ENCODE assay signal across 12 cellular contexts in the genomic region with DNA sequence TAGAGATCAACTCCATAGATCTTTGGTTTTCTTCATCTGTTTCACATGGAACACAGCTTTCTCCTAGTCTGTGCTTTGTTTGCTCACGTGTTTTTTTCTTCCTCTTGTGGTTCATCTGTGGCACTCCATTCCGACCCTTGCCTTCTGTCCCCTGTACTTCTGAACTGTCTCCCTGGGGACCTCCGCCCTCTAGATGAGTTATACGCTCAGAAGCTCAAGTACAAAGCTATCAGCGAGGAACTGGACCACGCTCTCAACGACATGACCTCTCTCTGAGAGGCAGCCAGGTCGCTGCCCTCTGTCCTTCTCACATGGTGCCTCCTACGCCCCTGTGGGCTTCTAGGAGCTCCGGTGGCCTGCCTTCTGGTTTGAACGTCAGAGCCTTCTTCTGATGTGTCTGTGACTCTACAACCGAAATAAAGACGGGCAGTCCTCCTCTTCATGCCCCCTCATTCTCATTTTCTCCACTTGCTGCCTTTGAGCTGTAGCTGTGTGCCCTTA. TPM values are rescaled to one million over a fixed set of nuclear protein-coding genes. Genes with fewer than 3 reads are reported as not detected.
A peak's percentile ranks its signal among the peaks of the same experiment; 100 is the strongest.
DNase-seq lines count a peak whose midpoint lies in the region; ATAC-seq, FAIRE-seq and TF ChIP-seq lines count a peak whose summit lies in the region.
"Had no signal": no experiment of that assay in that cellular context is flagged by ENCODE, and none has a peak within 500 bp of the region (broad histone marks: within the 10 kb centered on the region; RNA-seq: fewer than 3 reads in every experiment).

No MANE protein-coding gene starts in this region.

- peak overlapping the region in 4 of 10 donors; percentile 29 to 52 (median 37) for H3K27ac ChIP-seq in heart right ventricle
- peak overlapping the region; percentile 25 to 61 for H3K27ac ChIP-seq in small intestine (ENCODE audit: low read depth in 1 of 2, low read length in 1 of 2)

- peaks cover 0 to 14% (median 0%) of the 10 kb centered on the region in 9 donors for H3K4me1 ChIP-seq in heart right ventricle
- no peaks in the 10 kb centered on the region for H3K4me1 ChIP-seq in small intestine (ENCODE audit: control insufficient read depth in 2 of 2, insufficient read depth in 1 of 2, low read depth in 1 of 2, low read length in 1 of 2)

- TF ChIP-seq POLR2A in GM12891 (IDR thresholded peaks at IDR 0.05; ENCODE audit: low read depth, low read length), result no peak

- peaks cover 26% of the 10 kb centered on the region for H3K4me1 Mint-ChIP-seq in activated CD4-positive, alpha-beta memory T cell treated with anti-CD3 and anti-CD28 coated beads for 36 hours (ENCODE audit: low read depth)

- H3K9me3 Mint-ChIP-seq in activated CD4-positive, alpha-beta memory T cell treated with anti-CD3 and anti-CD28 coated beads for 36 hours, result no peaks in the 10 kb centered on the region

- 71 to 73% methylated on average over 13 of the region's 13 CpGs for WGBS in heart right ventricle, 2 donors
- 73 to 82% (median 81%) methylated on average over 13 of the region's 13 CpGs for WGBS in small intestine, 3 donors

- peak in 7 of 8 donors; percentile 29 to 69 (median 44) for ATAC-seq in heart right ventricle
- no peak for ATAC-seq in HG03457 (IDR thresholded peaks at IDR 0.05; ENCODE audit: unreplicated experiment)

- no peak for TF ChIP-seq CTCF in heart right ventricle (IDR thresholded peaks at IDR 0.05)

- FAIRE-seq in GM12891 (lab: Jason Lieb, UNC) (no peak), small intestine (lab: Jason Lieb, UNC) (no peak)
- FAIRE-seq: islet of Langerhans had no signal

- H3K4me3 Mint-ChIP-seq in activated CD4-positive, alpha-beta memory T cell treated with anti-CD3 and anti-CD28 coated beads for 36 hours, result no peak overlapping the region

- no peaks in the 10 kb centered on the region for H3K9me3 ChIP-seq in heart right ventricle
- no peaks in the 10 kb centered on the region for H3K9me3 ChIP-seq in small intestine (ENCODE audit: control insufficient read depth, low read depth)
- H3K9me3 ChIP-seq: vagina had no signal

- peaks cover 71% of the 10 kb centered on the region for H3K36me3 Mint-ChIP-seq in activated CD4-positive, alpha-beta memory T cell treated with anti-CD3 and anti-CD28 coated beads for 36 hours

- no peak overlapping the region for H3K4me3 ChIP-seq in heart right ventricle
- H3K4me3 ChIP-seq in small intestine (ENCODE audit: low read depth in 1 of 2, low read length in 2 of 2), result no peak overlapping the region
- H3K4me3 ChIP-seq: vagina had no signal

- DNase-seq in GM12891 (ENCODE audit: insufficient read length, low spot score) (no peak), heart right ventricle (peak in 1 of 2 donors; percentile 29), small intestine (no peak), NCI-H1436 (lab: John Stamatoyannopoulos, UW) (no peak), GM19240 (ENCODE audit: insufficient read length, low spot score) (no peak), DMS153 treated with DMSO at 0.1 percent for 48 hours (lab: John Stamatoyannopoulos, UW; ENCODE audit: unreplicated experiment) (no peak)
- peak; percentile 44 for DNase-seq in activated CD4-positive, alpha-beta memory T cell treated with anti-CD3 and anti-CD28 coated beads for 36 hours
- DNase-seq: NCI-H1092 treated with DMSO at 0.1 percent for 48 hours had no signal

- CTCF ChIA-PET in activated CD4-positive, alpha-beta memory T cell treated with anti-CD3 and anti-CD28 coated beads for 36 hours (lab: Charles Lee), result interaction anchor here (0.6 to 2.8 kb wide), 10 partner anchors 9 to 90 kb away, joined by 3 to 19 read pairs (median 4); a partner anchor contains a TSS

- intact Hi-C loops in activated CD4-positive, alpha-beta memory T cell treated with anti-CD3 and anti-CD28 coated beads for 36 hours (cut with micrococcal nuclease), result no loop called here
- intact Hi-C loops in heart right ventricle (cut with DNase I), result no loop called here

- H3K27me3 ChIP-seq in heart right ventricle, result no peaks in the 10 kb centered on the region
- H3K27me3 ChIP-seq in small intestine (ENCODE audit: control insufficient read depth in 2 of 2, insufficient read depth in 2 of 2, low read length in 2 of 2), result no peaks in the 10 kb centered on the region
- H3K27me3 ChIP-seq: vagina had no signal

- H3K36me3 ChIP-seq in heart right ventricle, result peaks cover 0 to 100% (median 75%) of the 10 kb centered on the region in 9 donors
- H3K36me3 ChIP-seq in small intestine (ENCODE audit: control insufficient read depth in 2 of 2, insufficient read depth in 2 of 2, low read length in 2 of 2), result peaks cover 20 to 27% of the 10 kb centered on the region in 2 donors

- POLR2A ChIA-PET in activated CD4-positive, alpha-beta memory T cell treated with anti-CD3 and anti-CD28 coated beads for 36 hours (lab: Charles Lee), result interaction anchor here (0.7 to 1.9 kb wide), 8 partner anchors 9 to 25 kb away, joined by 3 to 11 read pairs (median 4); no protein-coding TSS in a partner anchor

- H3K27me3 Mint-ChIP-seq in activated CD4-positive, alpha-beta memory T cell treated with anti-CD3 and anti-CD28 coated beads for 36 hours, result no peaks in the 10 kb centered on the region

- peak overlapping the region; percentile 84 for H3K27ac Mint-ChIP-seq in activated CD4-positive, alpha-beta memory T cell treated with anti-CD3 and anti-CD28 coated beads for 36 hours

TF ChIP-seq in GM12891, 5 proteins besides CTCF, POLR2A, EP300 and RAD21:
- TF ChIP-seq PAX5 (IDR thresholded peaks at IDR 0.05; ENCODE audit: insufficient read depth, low read length, severe bottlenecking) (no peak), POLR2AphosphoS5 (IDR thresholded peaks at IDR 0.05; ENCODE audit: low read depth, low read length) (peak; percentile 8; the same call in 1 of the 2 replicates), TAF1 (IDR thresholded peaks at IDR 0.05; ENCODE audit: low read depth, low read length) (no peak), POU2F2 (IDR thresholded peaks at IDR 0.05; ENCODE audit: low read depth, low read length) (no peak), SPI1 (IDR thresholded peaks at IDR 0.05; ENCODE audit: low read depth, low read length) (no peak)

RNA-seq across cellular contexts. Expression of a gene that starts 16.6 kb away (rescaled TPM):
- 118 TPM for polyA plus RNA-seq in GM12891 (2012; ENCODE audit: low read depth, missing spikeins)
- 100 to 1,000 TPM; 146 to 154 TPM for total RNA-seq in activated CD4-positive, alpha-beta memory T cell treated with anti-CD3 and anti-CD28 coated beads for 36 hours
- 10 to 100 TPM; 16.4 to 47.4 (median 21.0) TPM for total RNA-seq in heart right ventricle
- polyA plus RNA-seq in heart right ventricle (10 to 100 TPM; 12.1 to 20.6 TPM), small intestine (100 to 1,000 TPM in 1 of 3 donors, 10 to 100 TPM in 2; 58.0 to 107 (median 82.7) TPM)

RNA-seq across cellular contexts. Expression of a gene that starts 18.8 kb away (rescaled TPM):
- polyA plus RNA-seq in GM12891 (2012; ENCODE audit: low read depth, missing spikeins), result 247 TPM
- total RNA-seq in activated CD4-positive, alpha-beta memory T cell treated with anti-CD3 and anti-CD28 coated beads for 36 hours, result 100 to 1,000 TPM; 497 to 515 TPM
- total RNA-seq in heart right ventricle, result 100 to 1,000 TPM in 2 of 10 donors, 10 to 100 TPM in 8; 52.0 to 231 (median 72.5) TPM
- polyA plus RNA-seq in heart right ventricle (100 to 1,000 TPM; 121 to 195 TPM), small intestine (100 to 1,000 TPM; 135 to 238 (median 152) TPM)

RNA-seq across cellular contexts. Expression of a gene that starts 48.4 kb away (rescaled TPM):
- polyA plus RNA-seq in GM12891 (2012; ENCODE audit: low read depth, missing spikeins), result 75.2 TPM
- 10 to 100 TPM; 23.6 to 26.1 TPM for total RNA-seq in activated CD4-positive, alpha-beta memory T cell treated with anti-CD3 and anti-CD28 coated beads for 36 hours
- 1 to 10 TPM in 3 of 10 donors, under 1 TPM in 5, not detected in 2; 0.16 to 2.0 (median 0.56) TPM for total RNA-seq in heart right ventricle
- polyA plus RNA-seq in heart right ventricle, result under 1 TPM; 0.19 to 0.51 TPM
- polyA plus RNA-seq in small intestine, result 10 to 100 TPM; 14.8 to 31.3 (median 22.7) TPM
- total RNA-seq: RPMI7951 had no signal

Comparison
In these comparisons a context has a peak if more than half of its experiments do, and no peak if none do; other contexts are left out.
1. RNA of a gene that starts 48.4 kb away (total RNA-seq): 23.6 to 26.1 TPM in activated CD4-positive, alpha-beta memory T cell treated with anti-CD3 and anti-CD28 coated beads for 36 hours; 0.16 to 2.0 TPM in heart right ventricle; every median in the first group is over 4 times any median in the second.